Comparison of ENCODE assay signal across 27 cellular contexts in the genomic region with DNA sequence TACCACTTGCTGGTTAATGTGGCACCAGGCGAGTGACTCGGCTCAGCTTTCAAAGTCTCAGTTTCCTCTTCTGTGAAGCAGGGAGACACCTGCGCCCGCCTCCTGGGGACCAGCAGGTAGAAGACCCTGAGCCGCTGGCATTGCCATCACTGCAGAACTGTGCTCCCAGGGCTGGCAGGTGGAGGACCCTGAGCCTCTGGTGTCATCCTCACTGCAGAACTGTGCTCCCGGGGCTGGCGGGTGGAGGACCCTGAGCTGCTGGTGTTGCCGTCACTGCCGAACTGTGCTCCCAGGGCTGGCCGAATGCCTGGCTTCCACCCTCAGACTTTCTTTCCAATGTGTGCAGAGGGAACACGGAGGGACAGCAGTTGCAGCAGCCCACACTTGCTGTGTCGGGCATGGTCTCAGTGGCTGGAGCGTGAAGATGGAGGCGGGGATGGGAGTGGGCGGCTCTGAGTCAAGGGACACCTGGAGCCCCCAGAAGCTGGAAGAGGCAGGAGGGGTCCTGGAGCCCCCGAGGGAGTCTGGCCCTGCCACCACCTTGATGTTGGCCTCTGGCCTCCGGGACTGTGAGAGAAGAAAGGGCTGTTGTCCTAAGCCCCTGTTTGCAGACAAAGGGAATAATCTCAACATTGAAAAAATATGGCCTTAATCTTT.
A peak's percentile ranks its signal among the peaks of the same experiment; 100 is the strongest.
DNase-seq lines count a peak whose midpoint lies in the region; ATAC-seq and TF ChIP-seq lines count a peak whose summit lies in the region.
"Had no signal": no experiment of that assay in that cellular context is flagged by ENCODE, and none has a peak within 500 bp of the region (broad histone marks: within the 10 kb centered on the region; RNA-seq: fewer than 3 reads in every experiment).

No MANE protein-coding gene starts in this region.

- H3K4me3 Mint-ChIP-seq in HFFc6 = no peak overlapping the region
- H3K4me3 Mint-ChIP-seq: activated T-helper 1 cell treated with anti-CD3 and anti-CD28 coated beads, Interleukin-12 subunit alpha, Interleukin-12 subunit beta, Interleukin-2, Interleukin-4 antibody, amounts not matched to agents 30 ng/mL and 10 ng/mL and 1 ng/mL, durations not matched to agents 14 hours and 24 hours and 36 hours; natural killer cell had no signal

- peaks cover 14% of the 10 kb centered on the region for H3K27me3 Mint-ChIP-seq in HFFc6 (ENCODE audit: insufficient read depth)
- H3K27me3 Mint-ChIP-seq: CD4-positive, alpha-beta memory T cell had no signal

- ATAC-seq in right cardiac atrium (no peak), HG03457 (IDR thresholded peaks at IDR 0.05; ENCODE audit: unreplicated experiment) (no peak)
- ATAC-seq: activated CD4-positive, CD25-positive, alpha-beta regulatory T cell treated with anti-CD3 and anti-CD28 coated beads, Interleukin-2, amount 50 U/mL, for 24 hours; natural killer cell had no signal

- TF ChIP-seq CTCF in right atrium auricular region (IDR thresholded peaks at IDR 0.05) = no peak
- no peak for TF ChIP-seq CTCF in HFFc6 (IDR thresholded peaks at IDR 0.05)

- no peaks in the 10 kb centered on the region for H3K4me1 ChIP-seq in right cardiac atrium (ENCODE audit: control insufficient read depth, insufficient read depth, low read length)
- peaks cover 0 to 12% of the 10 kb centered on the region in 2 donors for H3K4me1 ChIP-seq in right atrium auricular region

- H3K9me3 ChIP-seq in right cardiac atrium (ENCODE audit: control insufficient read depth, low read length) (no peaks in the 10 kb centered on the region), right atrium auricular region (no peaks in the 10 kb centered on the region)
- H3K9me3 ChIP-seq: thyroid gland had no signal

- 91% methylated on average over 17 of the region's 17 CpGs for WGBS in right cardiac atrium

- H3K36me3 ChIP-seq in right atrium auricular region = no peaks in the 10 kb centered on the region
- H3K36me3 ChIP-seq: thyroid gland had no signal

- H3K27ac Mint-ChIP-seq in HFFc6 = no peak overlapping the region
- H3K27ac Mint-ChIP-seq: activated T-helper 1 cell treated with anti-CD3 and anti-CD28 coated beads, Interleukin-12 subunit alpha, Interleukin-12 subunit beta, Interleukin-2, Interleukin-4 antibody, amounts not matched to agents 30 ng/mL and 10 ng/mL and 1 ng/mL, durations not matched to agents 14 hours and 24 hours and 36 hours; natural killer cell; progenitor cell of endocrine pancreas had no signal

- peaks cover 13% of the 10 kb centered on the region for H3K36me3 Mint-ChIP-seq in HFFc6 (ENCODE audit: low read depth)
- H3K36me3 Mint-ChIP-seq: natural killer cell had no signal

- H3K27me3 ChIP-seq in right cardiac atrium (ENCODE audit: control insufficient read depth, insufficient read depth) (no peaks in the 10 kb centered on the region), right atrium auricular region (no peaks in the 10 kb centered on the region)
- H3K27me3 ChIP-seq: thyroid gland had no signal

- H3K27ac ChIP-seq in right cardiac atrium (ENCODE audit: low read length) (no peak overlapping the region), right atrium auricular region (no peak overlapping the region), angular gyrus (ENCODE audit: low read depth, low read length) (peak overlapping the region; percentile 25)
- H3K27ac ChIP-seq: epithelial cell of prostate, KMS-11, SK-N-MC, skin epidermis, thyroid gland had no signal

- intact Hi-C loops in right cardiac atrium (cut with DNase I) = no loop called here

- H3K4me1 Mint-ChIP-seq in HFFc6 (ENCODE audit: low read depth) = peaks cover 13% of the 10 kb centered on the region

- H3K4me3 ChIP-seq in right cardiac atrium (ENCODE audit: low read length) (no peak overlapping the region), right atrium auricular region (no peak overlapping the region)
- H3K4me3 ChIP-seq: SK-N-MC, skin epidermis, thyroid gland had no signal

- peak in 2 of 3 donors; percentile 56 to 65 for DNase-seq in right cardiac atrium
- DNase-seq in right atrium auricular region (ENCODE audit: low spot score) = no peak
- peak; percentile 9 for DNase-seq in medulla oblongata (ENCODE audit: extremely low spot score)
- DNase-seq in SIG-M5 (lab: John Stamatoyannopoulos, UW) = no peak
- DNase-seq in T-helper 2 cell = no peak
- no peak for DNase-seq in HFFc6
- DNase-seq: CD4-positive, alpha-beta memory T cell; dermis blood vessel endothelial cell; DMS153; foreskin fibroblast; GDM1; mesenchymal stem cell; natural killer cell; NCI-H1930; NCI-H226; stimulated activated naive CD4-positive, alpha-beta T cell treated with Interleukin-2 at 50 U/mL for 16 hours; T-helper 9 cell; thyroid gland had no signal

- H3K9me3 Mint-ChIP-seq in HFFc6 = no peaks in the 10 kb centered on the region
- H3K9me3 Mint-ChIP-seq: activated T-helper 1 cell treated with anti-CD3 and anti-CD28 coated beads, Interleukin-12 subunit alpha, Interleukin-12 subunit beta, Interleukin-2, Interleukin-4 antibody, amounts not matched to agents 30 ng/mL and 10 ng/mL and 1 ng/mL, durations not matched to agents 14 hours and 24 hours and 36 hours; CD4-positive, alpha-beta memory T cell; natural killer cell had no signal

Comparison
In these comparisons a context has a peak if more than half of its experiments do, and no peak if none do; other contexts are left out.
1. DNase-seq: peak in right cardiac atrium (2 of 3) and medulla oblongata (single experiment); none in right atrium auricular region (single experiment), SIG-M5 (single experiment), T-helper 2 cell (0 of 5) and HFFc6 (single experiment).